In the genomic region with DNA sequence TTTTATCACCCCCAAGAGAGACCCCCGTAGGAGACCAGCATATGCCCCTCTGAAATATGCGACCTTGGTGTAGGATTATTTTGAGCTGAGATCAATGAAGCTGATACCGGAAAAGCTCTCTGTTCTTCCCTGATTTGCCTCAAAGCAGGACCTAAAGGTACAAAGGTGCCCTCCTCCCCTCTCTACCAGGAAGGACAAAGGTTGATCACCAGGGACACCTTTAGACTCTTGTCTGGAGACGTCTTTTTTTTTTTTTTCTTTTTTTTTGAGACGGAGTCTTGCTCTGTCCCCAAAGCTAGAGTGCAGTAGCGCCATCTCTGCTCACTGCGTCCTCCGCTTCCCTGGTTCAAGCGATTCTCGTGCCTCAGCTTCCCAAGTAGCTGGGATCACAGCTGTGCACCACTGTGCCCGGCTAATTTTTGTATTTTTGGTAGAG, we compare ENCODE assay signal across 8 cellular contexts. TPM values are rescaled to one million over a fixed set of nuclear protein-coding genes. Genes with fewer than 3 reads are reported as not detected.
DNase-seq lines count a peak whose midpoint lies in the region; ATAC-seq lines count a peak whose summit lies in the region.

No MANE protein-coding gene starts in this region.

- no peaks in the 10 kb centered on the region for H3K36me3 Mint-ChIP-seq in T-helper 2 cell treated with Interferon-gamma antibody and Interleukin-4, amounts not matched to agents 5 μg/mL and 100 μg/mL, for 36 hours (ENCODE audit: low read depth)
- no peaks in the 10 kb centered on the region for H3K36me3 Mint-ChIP-seq in activated naive CD4-positive, alpha-beta T cell treated with anti-CD3 and anti-CD28 coated beads, Interleukin-2, amount 50 U/mL, for 72 hours

- peak overlapping the region; percentile 71 for H3K27ac ChIP-seq in stomach smooth muscle (ENCODE audit: low read length)

- H3K4me1 Mint-ChIP-seq in T-helper 2 cell treated with Interferon-gamma antibody and Interleukin-4, amounts not matched to agents 5 μg/mL and 100 μg/mL, for 36 hours (ENCODE audit: low read depth) = peaks cover 20% of the 10 kb centered on the region

- no peaks in the 10 kb centered on the region for H3K9me3 Mint-ChIP-seq in T-helper 2 cell treated with Interferon-gamma antibody and Interleukin-4, amounts not matched to agents 5 μg/mL and 100 μg/mL, for 36 hours
- no peaks in the 10 kb centered on the region for H3K9me3 Mint-ChIP-seq in activated naive CD4-positive, alpha-beta T cell treated with anti-CD3 and anti-CD28 coated beads, Interleukin-2, amount 50 U/mL, for 72 hours

- H3K4me3 ChIP-seq in stomach smooth muscle (ENCODE audit: low read length in 2 of 2) = peak overlapping the region; percentile 86 to 93

- H3K9ac ChIP-seq in stomach smooth muscle (ENCODE audit: low read length in 2 of 2) = peak overlapping the region; percentile 58 to 84

- no peak for DNase-seq in T-helper 2 cell treated with Interferon-gamma antibody and Interleukin-4, amounts not matched to agents 5 μg/mL and 100 μg/mL, for 36 hours (ENCODE audit: low spot score)
- DNase-seq in T-helper 2 cell = no peak
- no peak for DNase-seq in activated naive CD4-positive, alpha-beta T cell treated with anti-CD3 and anti-CD28 coated beads, Interleukin-2, amount 50 U/mL, for 72 hours (ENCODE audit: low spot score in 2 of 2)
- no peak for DNase-seq in left lobe of liver (ENCODE audit: low spot score)
- DNase-seq in HuH-7.5 (ENCODE audit: low spot score) = no peak

- H3K36me3 ChIP-seq in stomach smooth muscle (ENCODE audit: control insufficient read depth in 2 of 2, insufficient read depth in 2 of 2, low read length in 2 of 2) = no peaks in the 10 kb centered on the region

- peaks cover 14% of the 10 kb centered on the region for H3K4me1 ChIP-seq in stomach smooth muscle (ENCODE audit: control insufficient read depth, insufficient read depth, low read length)

- no peaks in the 10 kb centered on the region for H3K27me3 Mint-ChIP-seq in T-helper 2 cell treated with Interferon-gamma antibody and Interleukin-4, amounts not matched to agents 5 μg/mL and 100 μg/mL, for 36 hours (ENCODE audit: low read depth)

- no peak for ATAC-seq in activated naive CD4-positive, alpha-beta T cell treated with anti-CD3 and anti-CD28 coated beads, Interleukin-2, amount 50 U/mL, for 72 hours
- ATAC-seq in left lobe of liver (peak; percentile 28), GM18498 (IDR thresholded peaks at IDR 0.05; ENCODE audit: unreplicated experiment) (no peak), GM18861 (IDR thresholded peaks at IDR 0.05; ENCODE audit: unreplicated experiment) (no peak)

- H3K27ac Mint-ChIP-seq in T-helper 2 cell treated with Interferon-gamma antibody and Interleukin-4, amounts not matched to agents 5 μg/mL and 100 μg/mL, for 36 hours = peak overlapping the region; percentile 82
- peak overlapping the region; percentile 83 to 84 for H3K27ac Mint-ChIP-seq in activated naive CD4-positive, alpha-beta T cell treated with anti-CD3 and anti-CD28 coated beads, Interleukin-2, amount 50 U/mL, for 72 hours

- no peaks in the 10 kb centered on the region for H3K27me3 ChIP-seq in stomach smooth muscle (ENCODE audit: control insufficient read depth in 1 of 2, insufficient read depth in 2 of 2, low read length in 2 of 2)

- peak overlapping the region; percentile 86 for H3K4me3 Mint-ChIP-seq in T-helper 2 cell treated with Interferon-gamma antibody and Interleukin-4, amounts not matched to agents 5 μg/mL and 100 μg/mL, for 36 hours

- H3K9me3 ChIP-seq in stomach smooth muscle (ENCODE audit: control insufficient read depth in 2 of 2, low read length in 2 of 2) = no peaks in the 10 kb centered on the region

RNA-seq across cellular contexts. Expression of a gene that starts 0.8 kb away (rescaled TPM):
- under 1 TPM; 0.27 to 0.74 TPM for total RNA-seq in activated naive CD4-positive, alpha-beta T cell treated with anti-CD3 and anti-CD28 coated beads, Interleukin-2, amount 50 U/mL, for 72 hours
- total RNA-seq in left lobe of liver = 16.5 TPM

RNA-seq across cellular contexts. Expression of a gene that starts 26.3 kb away (rescaled TPM):
- total RNA-seq in activated naive CD4-positive, alpha-beta T cell treated with anti-CD3 and anti-CD28 coated beads, Interleukin-2, amount 50 U/mL, for 72 hours = 10 to 100 TPM in 1 of 2 donors, under 1 TPM in 1; 0.59 to 11.1 TPM
- total RNA-seq in left lobe of liver = 31.3 TPM

RNA-seq across cellular contexts. Expression of a gene that starts 32.8 kb away (rescaled TPM):
- total RNA-seq in activated naive CD4-positive, alpha-beta T cell treated with anti-CD3 and anti-CD28 coated beads, Interleukin-2, amount 50 U/mL, for 72 hours = 10 to 100 TPM; 10.3 to 11.0 TPM
- 25.7 TPM for total RNA-seq in left lobe of liver

RNA-seq across cellular contexts. Expression of a gene that starts 45.9 kb away (rescaled TPM):
- total RNA-seq in activated naive CD4-positive, alpha-beta T cell treated with anti-CD3 and anti-CD28 coated beads, Interleukin-2, amount 50 U/mL, for 72 hours = 100 to 1,000 TPM; 102 to 138 TPM
- total RNA-seq in left lobe of liver = 57.9 TPM

Comparison
In these comparisons a context has a peak if more than half of its experiments do, and no peak if none do; other contexts are left out.
1. RNA of a gene that starts 0.8 kb away (total RNA-seq): 16.5 TPM in left lobe of liver (single experiment); 0.27 to 0.74 TPM in activated naive CD4-positive, alpha-beta T cell treated with anti-CD3 and anti-CD28 coated beads, Interleukin-2, amount 50 U/mL, for 72 hours; every median in the first group is over 10 times any median in the second.